In the genomic region with DNA sequence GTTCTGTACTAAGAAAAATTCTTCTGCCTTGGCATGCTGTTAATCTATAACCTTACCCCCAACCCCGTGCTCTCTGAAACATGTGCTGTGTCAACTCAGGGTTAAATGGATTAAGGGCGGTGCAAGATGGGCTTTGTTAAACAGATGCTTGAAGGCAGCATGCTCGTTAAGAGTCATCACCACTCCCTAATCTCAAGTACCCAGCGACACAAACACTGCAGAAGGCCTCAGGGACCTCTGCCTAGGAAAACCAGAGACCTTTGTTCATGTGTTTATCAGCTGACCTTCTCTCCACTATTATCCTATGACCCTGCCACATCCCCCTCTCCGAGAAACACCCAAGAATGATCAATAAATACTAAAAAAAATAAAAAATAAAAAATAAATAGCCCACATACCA, we compare ENCODE assay signal across 14 cellular contexts. TPM values are rescaled to one million over a fixed set of nuclear protein-coding genes. Genes with fewer than 3 reads are reported as not detected.
"Had no signal": no experiment of that assay in that cellular context is flagged by ENCODE, and none has a peak within 500 bp of the region (broad histone marks: within the 10 kb centered on the region; RNA-seq: fewer than 3 reads in every experiment).

No MANE protein-coding gene starts in this region.

RNA-seq across cellular contexts. Expression of a gene that starts 20.6 kb away (rescaled TPM):
- total RNA-seq: activated B cell treated with CpG ODN at 0.5 μM for 24 hours; activated CD4-positive, alpha-beta memory T cell treated with anti-CD3 and anti-CD28 coated beads for 36 hours; activated CD4-positive, alpha-beta T cell treated with anti-CD3 and anti-CD28 coated beads, Interleukin-2, amount 10 ng/mL, durations not matched to agents 24 days and 14 days; activated CD8-positive, alpha-beta T cell treated with anti-CD3 and anti-CD28 coated beads for 36 hours; activated naive CD4-positive, alpha-beta T cell treated with anti-CD3 and anti-CD28 coated beads for 36 hours; activated naive CD4-positive, alpha-beta T cell treated with anti-CD3 and anti-CD28 coated beads, Interleukin-2, amount 50 U/mL, for 72 hours; activated T-cell treated with anti-CD3 and anti-CD28 coated beads, Interleukin-2, amount 50 U/mL, for 4 hours; activated T-cell treated with anti-CD3 and anti-CD28 coated beads, Interleukin-2, amount 50 U/mL, for 72 hours; activated T-helper 1 cell treated with anti-CD3 and anti-CD28 coated beads, Interleukin-12 subunit alpha, Interleukin-12 subunit beta, Interleukin-2, Interleukin-4 antibody, amounts not matched to agents 30 ng/mL and 10 ng/mL and 1 ng/mL, durations not matched to agents 14 hours and 24 hours and 36 hours; activated T-helper 17 cell treated with anti-CD3 and anti-CD28 coated beads, Interleukin-2, amount 50 U/mL, for 72 hours; aorta; breast epithelium; cerebellum; T-helper 17 cell had no signal
- polyA plus RNA-seq: aorta had no signal
